Comparison of ENCODE assay signal across 33 cellular contexts in genomic region chr1:9149151-9149550, GRCh38. TPM values are rescaled to one million over a fixed set of nuclear protein-coding genes. Genes with fewer than 3 reads are reported as not detected.
DNase-seq lines count a peak whose midpoint lies in the region; ATAC-seq, FAIRE-seq and TF ChIP-seq lines count a peak whose summit lies in the region.
"Had no signal": no experiment of that assay in that cellular context is flagged by ENCODE, and none has a peak within 500 bp of the region (broad histone marks: within the 10 kb centered on the region; RNA-seq: fewer than 3 reads in every experiment).

No MANE protein-coding gene starts in this region.

- peaks cover 10% of the 10 kb centered on the region for H3K79me2 ChIP-seq in smooth muscle cell (ENCODE audit: low read depth)

- FAIRE-seq in kidney (lab: Jason Lieb, UNC) = no peak
- FAIRE-seq: endometrium, frontal cortex, G401.6 had no signal

- peaks cover 6% of the 10 kb centered on the region for H3F3A ChIP-seq in smooth muscle cell (ENCODE audit: low read depth)

- H3K4me2 ChIP-seq in smooth muscle cell = peak overlapping the region; percentile 40

- H3K27ac ChIP-seq in coronary artery (peak overlapping the region; percentile 66 to 85), kidney (ENCODE audit: low read depth in 2 of 2, low read length in 2 of 2) (no peak overlapping the region), smooth muscle cell (ENCODE audit: low read depth) (peak overlapping the region; percentile 74), aorta (ENCODE audit: low read depth in 1 of 2, low read length in 2 of 2) (peak overlapping the region; percentile 67 to 73)
- H3K27ac ChIP-seq: C4-2B, HL-60, SK-N-MC had no signal

- no peaks in the 10 kb centered on the region for H3K27me3 ChIP-seq in smooth muscle cell (ENCODE audit: low read depth)
- H3K27me3 ChIP-seq in aorta (ENCODE audit: control insufficient read depth in 1 of 2, insufficient read depth in 2 of 2, low read length in 1 of 2) = no peaks in the 10 kb centered on the region

- peaks cover 94% of the 10 kb centered on the region for H4K20me1 ChIP-seq in smooth muscle cell (ENCODE audit: low read depth)

- TF ChIP-seq CTCF in coronary artery (IDR thresholded peaks at IDR 0.05) (no peak), kidney (IDR thresholded peaks at IDR 0.05; ENCODE audit: borderline replicate concordance, extremely low read depth, insufficient read depth) (no peak), smooth muscle cell (IDR thresholded peaks at IDR 0.05; ENCODE audit: borderline replicate concordance, insufficient read depth, poor library complexity, severe bottlenecking) (no peak)

- H3K36me3 ChIP-seq in kidney (ENCODE audit: control insufficient read depth in 1 of 2, insufficient read depth in 2 of 2, low read length in 2 of 2) = no peaks in the 10 kb centered on the region
- no peaks in the 10 kb centered on the region for H3K36me3 ChIP-seq in smooth muscle cell (ENCODE audit: low read depth)
- no peaks in the 10 kb centered on the region for H3K36me3 ChIP-seq in aorta (ENCODE audit: control insufficient read depth in 1 of 2, insufficient read depth in 2 of 2, low read length in 1 of 2)
- H3K36me3 ChIP-seq: HAP-1 had no signal

- H2AFZ ChIP-seq in smooth muscle cell (ENCODE audit: low read depth) = no peak overlapping the region

- intact Hi-C loops in kidney (cut with DNase I) (no loop called here), aorta (cut with DNase I) (no loop called here)

- H3K4me1 ChIP-seq in kidney (ENCODE audit: control insufficient read depth in 1 of 2, insufficient read depth in 1 of 2, low read depth in 1 of 2, low read length in 2 of 2) = no peaks in the 10 kb centered on the region
- H3K4me1 ChIP-seq in smooth muscle cell (ENCODE audit: low read depth) = peaks cover 5% of the 10 kb centered on the region
- no peaks in the 10 kb centered on the region for H3K4me1 ChIP-seq in aorta (ENCODE audit: control insufficient read depth in 1 of 2, insufficient read depth in 2 of 2, low read length in 2 of 2)
- H3K4me1 ChIP-seq: Caco-2, HAP-1 had no signal

- H3K9me3 ChIP-seq in kidney (ENCODE audit: control insufficient read depth in 1 of 2, low read length in 2 of 2) (no peaks in the 10 kb centered on the region), smooth muscle cell (replicated peaks; ENCODE audit: low read depth) (no peaks in the 10 kb centered on the region), aorta (ENCODE audit: control insufficient read depth, low read length) (no peaks in the 10 kb centered on the region)
- H3K9me3 ChIP-seq: Caco-2, HAP-1 had no signal

- 92% methylated on average over 3 of the region's 3 CpGs for WGBS in smooth muscle cell (ENCODE audit: low lambda C conversion rate)
- WGBS in aorta, 2 donors = 75 to 86% methylated on average over 3 of the region's 3 CpGs

- no peak for ATAC-seq in aorta (ENCODE audit: low FRiP score)
- ATAC-seq: naive thymus-derived CD8-positive, alpha-beta T cell; stimulated activated effector memory CD8-positive, alpha-beta T cell treated with anti-CD3 and anti-CD28 coated beads, Interleukin-12 subunit alpha, Interleukin-12 subunit beta, amount 100 ng/mL, for 72 hours had no signal

- H3K9ac ChIP-seq in kidney (ENCODE audit: low read length in 2 of 2) = no peak overlapping the region
- H3K9ac ChIP-seq in smooth muscle cell (ENCODE audit: low read depth) = peak overlapping the region; percentile 33

- H3K4me3 ChIP-seq in coronary artery (no peak overlapping the region), kidney (ENCODE audit: low read length in 2 of 2) (no peak overlapping the region), smooth muscle cell (no peak overlapping the region), aorta (ENCODE audit: low read length in 2 of 2) (no peak overlapping the region)
- H3K4me3 ChIP-seq: HAP-1, SK-N-MC had no signal

- DNase-seq in coronary artery (ENCODE audit: low spot score) (no peak), kidney (peak; percentile 12), smooth muscle cell (lab: John Stamatoyannopoulos, UW; ENCODE audit: unreplicated experiment) (no peak), aorta (no peak), midbrain (lab: John Stamatoyannopoulos, UW) (no peak), HuH-7 (ENCODE audit: low spot score) (no peak), NCI-H510A treated with DMSO at 0.1 percent for 48 hours (lab: John Stamatoyannopoulos, UW) (no peak)
- DNase-seq: activated B cell treated with CpG ODN at 0.5 μM for 24 hours; activated CD4-positive, alpha-beta T cell treated with anti-CD3 and anti-CD28 coated beads, Interleukin-2, amount 10 ng/mL, durations not matched to agents 7 days and 5 days; activated effector memory CD4-positive, alpha-beta T cell treated with anti-CD3 and anti-CD28 coated beads, Interleukin-2, amount 50 U/mL, for 16 hours; activated naive CD8-positive, alpha-beta T cell treated with anti-CD3 and anti-CD28 coated beads for 36 hours; activated T-cell treated with anti-CD3 and anti-CD28 coated beads, Interleukin-2, amount 50 U/mL, for 24 hours; Caco-2; DMS79; hypothalamus; immature natural killer cell; KG1; naive thymus-derived CD8-positive, alpha-beta T cell; NCI-H1092 treated with DMSO at 0.1 percent for 48 hours; NCI-H187; NCI-H2171 treated with DMSO at 0.1 percent for 48 hours; NCI-H510A; RPMI8226; stimulated activated CD4-positive, alpha-beta T cell treated with anti-CD3 and anti-CD28 coated beads, Interleukin-15, amount 100 ng/mL, for 24 hours; substantia nigra had no signal

RNA-seq across cellular contexts. Expression of gene GPR157, which starts 20.2 kb away (rescaled TPM):
- total RNA-seq in kidney (9.1 TPM), smooth muscle cell (2.8 and 4.4 TPM in 2 replicates), aorta (1 to 10 TPM; 7.1 to 7.9 TPM)
- polyA plus RNA-seq in kidney (ENCODE audit: insufficient read depth, low read depth, low replicate concordance) (3.2 TPM), smooth muscle cell (1.6 and 2.7 TPM in 2 replicates), aorta (1 to 10 TPM; 1.1 to 2.4 TPM)

Comparison
In these comparisons a context has a peak if more than half of its experiments do, and no peak if none do; other contexts are left out.
1. H3K27ac ChIP-seq: peak in coronary artery (2 of 2), smooth muscle cell (single experiment) and aorta (2 of 2); none in kidney (0 of 2).